ENCODE assay signal across 1 cellular context in genomic region chr3:46386206-46386605, GRCh38.
TF ChIP-seq lines count a peak whose summit lies in the region.

No MANE protein-coding gene starts in this region.

TF ChIP-seq in IMR-90, 13 proteins besides CTCF, POLR2A, EP300 and RAD21 (continued from another document):
- TF ChIP-seq ELK1 (IDR thresholded peaks at IDR 0.05; ENCODE audit: borderline replicate concordance, low read depth, low read length) = no peak
- TF ChIP-seq BHLHE40 (IDR thresholded peaks at IDR 0.05; ENCODE audit: low read depth, low read length) = no peak
- TF ChIP-seq MAFK (IDR thresholded peaks at IDR 0.05; ENCODE audit: low read depth, low read length) = no peak
- TF ChIP-seq MXI1 (IDR thresholded peaks at IDR 0.05; ENCODE audit: borderline replicate concordance, low read depth, low read length) = no peak
